Comparison of ENCODE assay signal across 12 cellular contexts in the genomic region with DNA sequence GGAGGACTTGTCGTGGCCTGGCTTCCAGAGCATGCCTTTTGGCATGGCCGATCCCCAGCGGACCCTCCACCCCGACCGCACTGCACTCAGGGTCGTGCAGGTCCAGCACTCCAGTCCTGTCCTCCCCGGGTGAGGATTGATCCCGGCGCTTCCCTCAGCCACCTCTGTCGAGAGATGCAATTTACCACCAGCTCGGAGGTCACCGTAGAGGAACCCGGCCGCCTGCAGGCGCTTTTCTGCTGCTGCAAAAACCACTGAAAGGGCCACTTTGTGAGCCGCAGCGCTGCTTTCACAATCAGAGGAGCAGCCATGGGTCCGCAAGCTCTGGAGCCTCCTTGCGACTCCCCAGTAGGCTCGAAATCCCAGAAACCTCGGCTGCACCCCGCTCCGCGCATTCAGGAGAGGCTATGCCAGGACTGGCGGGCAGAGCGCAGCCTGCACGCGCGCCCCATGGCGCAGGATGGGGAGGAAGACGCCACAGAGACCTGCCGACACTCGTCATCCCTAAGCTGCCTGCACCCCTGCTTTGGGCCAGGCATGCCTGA.
DNase-seq lines count a peak whose midpoint lies in the region; FAIRE-seq and TF ChIP-seq lines count a peak whose summit lies in the region.
"Had no signal": no experiment of that assay in that cellular context is flagged by ENCODE, and none has a peak within 500 bp of the region (broad histone marks: within the 10 kb centered on the region; RNA-seq: fewer than 3 reads in every experiment).

No MANE protein-coding gene starts in this region.

- H3K36me3 ChIP-seq in ACC112 (ENCODE audit: insufficient read depth, low read length) (no peaks in the 10 kb centered on the region), astrocyte (ENCODE audit: insufficient read depth, low read length) (no peaks in the 10 kb centered on the region), muscle layer of colon (ENCODE audit: insufficient read depth, low read length) (no peaks in the 10 kb centered on the region)
- H3K36me3 ChIP-seq: ovary had no signal

- FAIRE-seq in astrocyte (lab: Jason Lieb, UNC): no peak
- FAIRE-seq: endometrium had no signal

- no peaks in the 10 kb centered on the region for H3K79me2 ChIP-seq in ACC112 (ENCODE audit: control insufficient read depth, insufficient read depth, low read length, unreplicated experiment)
- no peaks in the 10 kb centered on the region for H3K79me2 ChIP-seq in astrocyte (ENCODE audit: insufficient read depth, low read length)

- CTCF ChIA-PET in GM10248 (lab: Yijun Ruan, JAX): interaction anchor here (0.8 to 1.5 kb wide), 4 partner anchors 11 to 48 kb away, joined by 3 to 8 read pairs (median 4); no protein-coding TSS in a partner anchor

- POLR2A ChIA-PET in GM10248 (lab: Yijun Ruan, JAX): no interaction called here

- H2AFZ ChIP-seq in ACC112 (ENCODE audit: low read length, unreplicated experiment): peak overlapping the region; percentile 28
- no peak overlapping the region for H2AFZ ChIP-seq in astrocyte (ENCODE audit: low read depth, low read length)

- peak overlapping the region; percentile 33 for H3K4me2 ChIP-seq in astrocyte (ENCODE audit: low read length)

- H3K27ac ChIP-seq in ACC112 (ENCODE audit: low read depth, low read length) (no peak overlapping the region), astrocyte (ENCODE audit: low read depth, low read length) (no peak overlapping the region), muscle layer of colon (ENCODE audit: low read depth, low read length) (no peak overlapping the region)
- H3K27ac ChIP-seq: ovary, VCaP had no signal

- peaks cover 10% of the 10 kb centered on the region for H3K4me1 Mint-ChIP-seq in astrocyte (ENCODE audit: low read depth, unreplicated experiment)

- H3K9ac ChIP-seq in astrocyte (ENCODE audit: low read length) (no peak overlapping the region), muscle layer of colon (ENCODE audit: low read length) (no peak overlapping the region)

- DNase-seq in GM10248 (ENCODE audit: extremely low spot score) (peak; percentile 13), astrocyte (ENCODE audit: low read depth) (no peak), SK-N-DZ (ENCODE audit: low spot score) (no peak), DMS114 treated with DMSO at 0.1 percent for 48 hours (lab: John Stamatoyannopoulos, UW; ENCODE audit: unreplicated experiment) (no peak), NCI-H1048 (lab: John Stamatoyannopoulos, UW) (no peak), NCI-H1105 treated with DMSO at 0.1 percent for 48 hours (lab: John Stamatoyannopoulos, UW) (no peak)
- DNase-seq: NCI-H1436 had no signal

- TF ChIP-seq CTCF in GM10248 (IDR thresholded peaks at IDR 0.05; ENCODE audit: control extremely low read depth, extremely low read depth, low read depth, missing control alignments) (no peak), astrocyte (IDR thresholded peaks at IDR 0.05; ENCODE audit: insufficient read depth, low read depth, low read length) (no peak)

- H3K4me3 ChIP-seq in ACC112 (ENCODE audit: low read depth, low read length) (peak overlapping the region; percentile 55), astrocyte (ENCODE audit: insufficient read depth, low read depth, low read length) (no peak overlapping the region), muscle layer of colon (ENCODE audit: low read depth in 1 of 2, low read length in 2 of 2) (peak overlapping the region; percentile 0 to 58)
- H3K4me3 ChIP-seq: ovary had no signal

- H3K9me3 ChIP-seq in astrocyte (ENCODE audit: insufficient read depth, low read depth, low read length): no peaks in the 10 kb centered on the region
- no peaks in the 10 kb centered on the region for H3K9me3 ChIP-seq in muscle layer of colon (ENCODE audit: low read length)
- H3K9me3 ChIP-seq: ovary had no signal

- no peak overlapping the region for H3K4me3 Mint-ChIP-seq in astrocyte (ENCODE audit: unreplicated experiment)

- H3K27ac Mint-ChIP-seq in astrocyte (ENCODE audit: unreplicated experiment): no peak overlapping the region

- H3K27me3 Mint-ChIP-seq in astrocyte (ENCODE audit: low read depth, unreplicated experiment): peaks cover 23% of the 10 kb centered on the region

- H3K4me1 ChIP-seq in ACC112 (ENCODE audit: control insufficient read depth, insufficient read depth, low read length, unreplicated experiment) (no peaks in the 10 kb centered on the region), astrocyte (ENCODE audit: insufficient read depth, low read length) (no peaks in the 10 kb centered on the region), muscle layer of colon (ENCODE audit: insufficient read depth, low read length) (peaks cover 11% of the 10 kb centered on the region)

- H3K27me3 ChIP-seq in ACC112 (ENCODE audit: insufficient read depth, low read length) (peaks cover 42% of the 10 kb centered on the region), astrocyte (ENCODE audit: insufficient read depth, low read length) (peaks cover 4% of the 10 kb centered on the region), muscle layer of colon (ENCODE audit: control insufficient read depth in 1 of 2, insufficient read depth in 2 of 2, low read length in 2 of 2) (peaks cover 0 to 5% of the 10 kb centered on the region in 2 donors)
- H3K27me3 ChIP-seq: ovary had no signal

- no peaks in the 10 kb centered on the region for H3K9me3 Mint-ChIP-seq in astrocyte (ENCODE audit: unreplicated experiment)

- H4K20me1 ChIP-seq in astrocyte (ENCODE audit: insufficient read depth, low read length): no peaks in the 10 kb centered on the region

- no peaks in the 10 kb centered on the region for H3K36me3 Mint-ChIP-seq in astrocyte (ENCODE audit: low read depth, unreplicated experiment)
